Comparison of ENCODE assay signal across 26 cellular contexts in the genomic region with DNA sequence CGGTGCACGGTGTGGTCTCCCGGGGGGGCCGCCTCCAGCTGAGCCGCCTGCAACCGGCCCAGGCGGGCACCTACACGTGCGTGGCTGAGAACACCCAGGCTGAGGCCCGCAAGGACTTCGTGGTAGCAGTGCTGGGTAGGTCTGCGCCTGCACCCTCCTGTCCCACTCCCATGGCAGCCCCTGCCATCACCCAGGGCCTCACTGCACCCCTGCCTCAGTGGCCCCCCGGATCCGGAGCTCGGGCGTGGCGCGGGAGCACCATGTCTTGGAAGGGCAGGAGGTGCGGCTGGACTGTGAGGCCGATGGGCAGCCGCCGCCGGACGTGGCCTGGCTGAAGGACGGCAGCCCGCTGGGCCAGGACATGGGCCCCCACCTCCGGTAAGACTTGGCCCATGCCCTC.
"Had no signal": no experiment of that assay in that cellular context is flagged by ENCODE, and none has a peak within 500 bp of the region (broad histone marks: within the 10 kb centered on the region; RNA-seq: fewer than 3 reads in every experiment).

No MANE protein-coding gene starts in this region.

- H3K4me3 ChIP-seq: MG63, SJSA1, SK-N-MC had no signal

- ATAC-seq: HepG2, Panc1, PC-3, Right ventricle myocardium inferior had no signal

- DNase-seq: IMR-90, Karpas-422, KG1, MG63, NCI-H1092, NCI-H1105 treated with DMSO at 0.1 percent for 48 hours, NCI-H1417 treated with DMSO at 0.1 percent for 48 hours, NCI-H146, NCI-H1694 treated with DMSO at 0.1 percent for 48 hours, NCI-H2029, NCI-H2081 treated with DMSO at 0.1 percent for 48 hours, NCI-H2171, NCI-H226, NCI-H446, NCI-H510A, NCI-H524 treated with DMSO at 0.1 percent for 48 hours, NCI-H69, NCI-H774, PC-3, SIG-M5 had no signal

- H3K27ac ChIP-seq: RWPE1, SJSA1, SK-N-MC had no signal

- H3K36me3 ChIP-seq: MG63, SJSA1 had no signal

- H3K27me3 ChIP-seq: MG63, SJSA1 had no signal

- H3K9me3 ChIP-seq: MG63, SJSA1 had no signal
